ENCODE assay signal across 8 cellular contexts in genomic region chr12:77324763-77325468, GRCh38.
DNase-seq lines count a peak whose midpoint lies in the region; ATAC-seq, FAIRE-seq and TF ChIP-seq lines count a peak whose summit lies in the region.

No MANE protein-coding gene starts in this region.

- 0 to 1% (median 1%) methylated on average over 38 to 64 of the region's 64 CpGs for WGBS in adrenal gland, 4 donors
- 1% methylated on average over 54 to 64 of the region's 64 CpGs for WGBS in pancreas, 2 donors

- H3K4me3 ChIP-seq in adrenal gland (peak overlapping the region in 2 of 4 donors; percentile 45 to 67), pancreas (peak overlapping the region; percentile 24 to 63 (median 40))

- peak; percentile 28 for DNase-seq in DMS114 treated with DMSO at 0.1 percent for 48 hours (lab: John Stamatoyannopoulos, UW; ENCODE audit: unreplicated experiment)
- DNase-seq in NCI-H526 (lab: John Stamatoyannopoulos, UW): peak; percentile 6 to 91
- peak; percentile 28 to 78 (median 48) for DNase-seq in adrenal gland
- DNase-seq in left cardiac atrium: peak; percentile 85
- DNase-seq in pancreas: peak; percentile 36 to 91 (median 61)
- no peak for DNase-seq in effector CD4-positive, alpha-beta T cell

- TF ChIP-seq CTCF in adrenal gland (IDR thresholded peaks at IDR 0.05): peak in 2 of 6 experiments; percentile 17 to 30
- peak in 1 of 4 donors; percentile 22 for TF ChIP-seq CTCF in pancreas (IDR thresholded peaks at IDR 0.05)

- H3K36me3 ChIP-seq in adrenal gland (replicated peaks in 1 of 2) (no peaks in the 10 kb centered on the region), pancreas (no peaks in the 10 kb centered on the region)

- no peak for FAIRE-seq in pancreas (lab: Jason Lieb, UNC)

- H3K9me3 ChIP-seq in adrenal gland (replicated peaks in 1 of 3): no peaks in the 10 kb centered on the region
- H3K9me3 ChIP-seq in pancreas: no peaks in the 10 kb centered on the region

- H3K27me3 ChIP-seq in adrenal gland (peaks cover 7% of the 10 kb centered on the region), pancreas (peaks cover 0 to 4% (median 0%) of the 10 kb centered on the region in 4 donors)

- ATAC-seq in GM19351 (IDR thresholded peaks at IDR 0.05; ENCODE audit: unreplicated experiment) (peak; percentile 96), HG03342 (IDR thresholded peaks at IDR 0.05; ENCODE audit: unreplicated experiment) (peak; percentile 86), left cardiac atrium (peak; percentile 95 to 99), pancreas (peak; percentile 98 to 99 (median 98))

- intact Hi-C loops in adrenal gland (cut with DNase I): no loop called here
- intact Hi-C loops in left cardiac atrium (cut with DNase I): loop anchor here in 1 of 2 donors (10.0 kb wide), 1 partner anchor 110 kb away; no protein-coding TSS in a partner anchor
- intact Hi-C loops in pancreas (cut with DNase I): no loop called here

- H3K27ac ChIP-seq in adrenal gland: peak overlapping the region in 1 of 5 donors; percentile 5
- H3K27ac ChIP-seq in pancreas: no peak overlapping the region

- TF ChIP-seq POLR2A in adrenal gland (IDR thresholded peaks at IDR 0.05): no peak

- H3K4me1 ChIP-seq in adrenal gland (replicated peaks in 1 of 2): no peaks in the 10 kb centered on the region
- peaks cover 0 to 7% (median 2%) of the 10 kb centered on the region in 3 donors for H3K4me1 ChIP-seq in pancreas
